Comparison of ENCODE assay signal across 15 cellular contexts in genomic region chr17:68954146-68954971, GRCh38. TPM values are rescaled to one million over a fixed set of nuclear protein-coding genes. Genes with fewer than 3 reads are reported as not detected.
DNase-seq lines count a peak whose midpoint lies in the region; ATAC-seq and TF ChIP-seq lines count a peak whose summit lies in the region.
"Had no signal": no experiment of that assay in that cellular context is flagged by ENCODE, and none has a peak within 500 bp of the region (broad histone marks: within the 10 kb centered on the region; RNA-seq: fewer than 3 reads in every experiment).

No MANE protein-coding gene starts in this region.

- peaks cover 0 to 4% of the 10 kb centered on the region in 2 donors for H3K9me3 Mint-ChIP-seq in stimulated activated naive B cell treated with anti-CD40 and anti-IgM and Interleukin-4, amounts not matched to agents 10 μg/mL and 1 μg/mL and 100 μg/mL, for 72 hours
- H3K9me3 Mint-ChIP-seq: immature natural killer cell had no signal

- no peaks in the 10 kb centered on the region for H3K36me3 Mint-ChIP-seq in stimulated activated naive B cell treated with anti-CD40 and anti-IgM and Interleukin-4, amounts not matched to agents 10 μg/mL and 1 μg/mL and 100 μg/mL, for 72 hours
- H3K36me3 Mint-ChIP-seq: immature natural killer cell had no signal

- H3K27ac Mint-ChIP-seq in stimulated activated naive B cell treated with anti-CD40 and anti-IgM and Interleukin-4, amounts not matched to agents 10 μg/mL and 1 μg/mL and 100 μg/mL, for 72 hours: no peak overlapping the region
- H3K27ac Mint-ChIP-seq: immature natural killer cell, nephron progenitor cell had no signal

- H3K4me1 ChIP-seq in skeletal muscle tissue (ENCODE audit: control insufficient read depth in 3 of 3, insufficient read depth in 3 of 3, low read length in 3 of 3): no peaks in the 10 kb centered on the region

- H3K9ac ChIP-seq in skeletal muscle tissue (ENCODE audit: low read depth in 1 of 3, low read length in 3 of 3): peak overlapping the region in 2 of 3 donors; percentile 9 to 59

- peak; percentile 15 for DNase-seq in BJ (ENCODE audit: low read depth)
- DNase-seq in choroid plexus epithelial cell (ENCODE audit: low read depth): peak; percentile 53
- peak; percentile 71 for DNase-seq in iris pigment epithelial cell (ENCODE audit: low read depth)
- no peak for DNase-seq in stimulated activated naive B cell treated with anti-CD40 and anti-IgM and Interleukin-4, amounts not matched to agents 10 μg/mL and 1 μg/mL and 100 μg/mL, for 72 hours
- DNase-seq in amygdala (lab: John Stamatoyannopoulos, UW): no peak
- no peak for DNase-seq in activated CD4-positive, alpha-beta T cell treated with anti-CD3 and anti-CD28 coated beads for 48 hours
- DNase-seq in AML-193 (lab: John Stamatoyannopoulos, UW): no peak
- DNase-seq: immature natural killer cell; NCI-H1092; NCI-H748 treated with DMSO at 0.1 percent for 48 hours; nephron progenitor cell; SHP77 treated with DMSO at 0.1 percent for 48 hours; stimulated activated CD4-positive, alpha-beta T cell treated with anti-CD3 and anti-CD28 coated beads, Interleukin-2, amount 100 ng/mL, for 24 hours; stimulated activated naive CD8-positive, alpha-beta T cell treated with anti-CD3 and anti-CD28 coated beads, Interleukin-15, Interleukin-2, amounts not matched to agents 100 U/mL and 50 U/mL, for 24 hours had no signal

- no peak for ATAC-seq in stimulated activated naive B cell treated with anti-CD40 and anti-IgM and Interleukin-4, amounts not matched to agents 10 μg/mL and 1 μg/mL and 100 μg/mL, for 72 hours (replicated peaks)
- ATAC-seq: stimulated activated naive CD8-positive, alpha-beta T cell treated with anti-CD3 and anti-CD28 coated beads, Interleukin-15, Interleukin-2, amounts not matched to agents 100 U/mL and 50 U/mL, for 24 hours had no signal

- H3K4me1 Mint-ChIP-seq in stimulated activated naive B cell treated with anti-CD40 and anti-IgM and Interleukin-4, amounts not matched to agents 10 μg/mL and 1 μg/mL and 100 μg/mL, for 72 hours: no peaks in the 10 kb centered on the region
- H3K4me1 Mint-ChIP-seq: immature natural killer cell, nephron progenitor cell had no signal

- no peaks in the 10 kb centered on the region for H3K27me3 Mint-ChIP-seq in stimulated activated naive B cell treated with anti-CD40 and anti-IgM and Interleukin-4, amounts not matched to agents 10 μg/mL and 1 μg/mL and 100 μg/mL, for 72 hours

- no peak overlapping the region for H3K27ac ChIP-seq in skeletal muscle tissue (ENCODE audit: low read depth, low read length)

- CTCF ChIA-PET in BJ (lab: Yijun Ruan, JAX): interaction anchor here (1.3 kb wide), 1 partner anchor 294 kb away, joined by 3 read pairs; no protein-coding TSS in a partner anchor

- POLR2A ChIA-PET in BJ (lab: Charles Lee): interaction anchor here (0.5 kb wide), 1 partner anchor 119 kb away, joined by 4 read pairs; no protein-coding TSS in a partner anchor

- H3K4me3 ChIP-seq in BJ (ENCODE audit: low read depth, low read length) (no peak overlapping the region), choroid plexus epithelial cell (ENCODE audit: low read depth, low read length) (peak overlapping the region; percentile 51), skeletal muscle tissue (ENCODE audit: low read length in 3 of 3) (peak overlapping the region; percentile 21 to 57 (median 23))

- TF ChIP-seq CTCF in BJ (IDR thresholded peaks at IDR 0.05; ENCODE audit: insufficient read depth, low read depth, low read length) (no peak), choroid plexus epithelial cell (conservative IDR thresholded peaks at IDR 0.05; ENCODE audit: low read depth, low read length) (no peak)

- H3K9me3 ChIP-seq in skeletal muscle tissue (ENCODE audit: control insufficient read depth in 3 of 3, low read length in 3 of 3): no peaks in the 10 kb centered on the region

- H3K27me3 ChIP-seq in BJ (ENCODE audit: control insufficient read depth, insufficient read depth, low read length): no peaks in the 10 kb centered on the region
- H3K27me3 ChIP-seq in skeletal muscle tissue (ENCODE audit: control insufficient read depth in 3 of 3, insufficient read depth in 3 of 3, low read length in 3 of 3): peaks cover 0 to 2% (median 0%) of the 10 kb centered on the region in 3 donors

- H3K4me3 Mint-ChIP-seq in stimulated activated naive B cell treated with anti-CD40 and anti-IgM and Interleukin-4, amounts not matched to agents 10 μg/mL and 1 μg/mL and 100 μg/mL, for 72 hours: no peak overlapping the region
- H3K4me3 Mint-ChIP-seq: immature natural killer cell, nephron progenitor cell had no signal

- H3K36me3 ChIP-seq in BJ (ENCODE audit: control insufficient read depth, insufficient read depth, low read length): no peaks in the 10 kb centered on the region
- no peaks in the 10 kb centered on the region for H3K36me3 ChIP-seq in skeletal muscle tissue (ENCODE audit: control insufficient read depth in 3 of 3, insufficient read depth in 3 of 3, low read length in 3 of 3)

RNA-seq across cellular contexts. Expression of gene ABCA8, which starts 0.8 kb away (rescaled TPM):
- 0.27 and 0.45 TPM in 2 replicates for polyA plus RNA-seq in BJ (2011; rRNA removed)
- polyA minus RNA-seq in BJ (2011; rRNA and poly(A)+ RNA removed): 0.21 and 0.24 TPM in 2 replicates
- 116 TPM for total RNA-seq in skeletal muscle tissue
- polyA plus RNA-seq: immature natural killer cell had no signal

Comparison
In these comparisons a context has a peak if more than half of its experiments do, and no peak if none do; other contexts are left out.
1. DNase-seq: peak in BJ (single experiment), choroid plexus epithelial cell (single experiment) and iris pigment epithelial cell (single experiment); none in stimulated activated naive B cell treated with anti-CD40 and anti-IgM and Interleukin-4, amounts not matched to agents 10 μg/mL and 1 μg/mL and 100 μg/mL, for 72 hours (single experiment), amygdala (0 of 56), activated CD4-positive, alpha-beta T cell treated with anti-CD3 and anti-CD28 coated beads for 48 hours (single experiment) and AML-193 (0 of 2).